ENCODE assay signal across 8 cellular contexts in the genomic region with DNA sequence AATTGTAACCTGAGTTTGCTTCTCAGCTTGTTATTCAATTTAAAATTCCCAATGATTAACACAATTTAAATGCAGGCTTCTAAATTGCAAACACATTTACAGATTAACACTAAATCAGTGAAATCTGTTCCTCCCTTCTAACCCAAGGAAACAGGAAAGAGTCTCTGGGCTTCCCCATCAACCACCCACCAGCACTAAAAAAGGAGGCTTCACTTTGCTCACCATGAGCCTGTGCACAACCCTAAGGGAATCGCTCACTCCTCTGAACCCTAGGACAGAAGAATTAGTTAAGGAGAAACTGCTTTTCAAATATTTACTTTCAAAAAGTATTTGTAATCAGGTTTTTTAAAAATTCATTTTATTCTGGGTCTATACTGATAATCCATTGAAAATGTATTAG.
"Had no signal": no experiment of that assay in that cellular context is flagged by ENCODE, and none has a peak within 500 bp of the region (broad histone marks: within the 10 kb centered on the region; RNA-seq: fewer than 3 reads in every experiment).

No MANE protein-coding gene starts in this region.

- H3K27ac ChIP-seq: KMS-11 had no signal

- H3K9ac ChIP-seq: KMS-11 had no signal

- H3K4me2 ChIP-seq: KMS-11 had no signal

- H3K4me3 Mint-ChIP-seq: H9 had no signal

- FAIRE-seq: H54, HTR-8/SVneo had no signal

- DNase-seq: GOT3, H9, HCEC 1CT, IMR-90, KBM-7 had no signal
